ENCODE assay signal across 9 cellular contexts in the genomic region with DNA sequence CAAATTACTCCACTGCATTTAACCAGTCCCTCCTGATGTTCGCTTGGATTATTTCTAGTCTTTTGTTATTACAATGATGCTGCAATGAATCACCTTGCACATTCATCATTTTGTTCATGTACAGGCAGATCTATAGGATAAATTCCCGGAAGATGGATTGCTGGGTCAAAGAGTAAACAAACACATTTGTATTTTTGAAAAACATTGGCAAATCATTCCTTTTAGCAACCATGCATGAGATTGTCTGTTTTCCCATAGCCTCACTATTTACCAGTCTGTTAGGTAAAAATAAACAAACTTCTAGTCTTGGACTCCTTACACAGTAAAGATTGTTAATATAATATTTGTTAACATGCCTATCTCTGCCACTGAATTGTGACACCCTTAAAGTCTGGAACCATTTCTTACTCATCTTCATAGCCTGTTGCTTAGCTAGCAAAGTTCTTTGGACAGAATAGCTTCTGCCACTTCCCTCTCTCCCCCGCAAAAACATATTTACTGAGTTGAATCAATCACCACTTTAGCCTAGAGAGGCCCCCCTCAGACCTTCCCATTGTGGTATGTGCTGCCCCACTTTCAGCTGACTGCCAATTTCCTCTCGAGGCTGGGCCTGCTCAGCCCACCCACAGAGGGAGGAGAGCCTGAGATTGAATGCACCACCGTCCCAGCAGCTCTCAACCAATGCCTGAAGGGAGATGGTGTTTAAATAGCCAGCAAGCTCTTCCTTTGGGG.
DNase-seq lines count a peak whose midpoint lies in the region; ATAC-seq, FAIRE-seq and TF ChIP-seq lines count a peak whose summit lies in the region.
"Had no signal": no experiment of that assay in that cellular context is flagged by ENCODE, and none has a peak within 500 bp of the region (broad histone marks: within the 10 kb centered on the region; RNA-seq: fewer than 3 reads in every experiment).

No MANE protein-coding gene starts in this region.

- no peaks in the 10 kb centered on the region; a peak in 2 of 5 replicates for H3K27me3 ChIP-seq in K562 (ENCODE audit: control insufficient read depth in 2 of 2, insufficient read depth in 2 of 2, low read length in 2 of 2)

- no peak for TF ChIP-seq RAD21 in K562 (CRISPR knock-in tag; conservative IDR thresholded peaks at IDR 0.05 in 1 of 2, IDR thresholded peaks at IDR 0.05 in 1 of 2)

- no peaks in the 10 kb centered on the region for H3K79me2 ChIP-seq in K562 (ENCODE audit: control insufficient read depth, insufficient read depth, low read length)

- no peaks in the 10 kb centered on the region for H3K27me3 Mint-ChIP-seq in Calu3 (ENCODE audit: unreplicated experiment)
- H3K27me3 Mint-ChIP-seq in naive thymus-derived CD8-positive, alpha-beta T cell, result no peaks in the 10 kb centered on the region
- H3K27me3 Mint-ChIP-seq: type B pancreatic cell had no signal

- H3K4me2 ChIP-seq in K562 (ENCODE audit: insufficient read depth, low read length), result no peak overlapping the region

- TF ChIP-seq CTCF in Calu3 (IDR thresholded peaks at IDR 0.05; ENCODE audit: unreplicated experiment) (no peak), LNCaP clone FGC (IDR thresholded peaks at IDR 0.05; ENCODE audit: control insufficient read depth, extremely low read depth, insufficient read depth) (no peak), K562 (IDR thresholded peaks at IDR 0.05 in 2 of 3, conservative IDR thresholded peaks at IDR 0.05 in 1 of 3; ENCODE audit: insufficient read depth in 2 of 3, low read depth in 1 of 3, low read length in 3 of 3) (no peak)

- no TSS peak for BruUV-seq in Calu3 (replicated peaks; lab: Mats Ljungman, UMichigan)
- BruUV-seq in K562 (replicated peaks; lab: Mats Ljungman, UMichigan), result no TSS peak

- CTCF ChIA-PET in Calu3 (lab: Charles Lee), result no interaction called here
- CTCF ChIA-PET in K562 (lab: Yijun Ruan, JAX; ENCODE audit: low intra/inter-chr PET ratio), result no interaction called here

- no peak for FAIRE-seq in K562 (lab: Jason Lieb, UNC)

- intact Hi-C loops in Calu3 (cut with micrococcal nuclease; ENCODE audit: unreplicated experiment) (no loop called here), K562 (cut with micrococcal nuclease) (no loop called here)

- no peak for ATAC-seq in K562
- ATAC-seq in naive thymus-derived CD8-positive, alpha-beta T cell, result peak; percentile 46 to 57

- no peaks in the 10 kb centered on the region for H3K9me3 ChIP-seq in K562 (replicated peaks; ENCODE audit: control insufficient read depth, insufficient read depth, low read depth, low read length)

- H3K27ac Mint-ChIP-seq in Calu3 (ENCODE audit: unreplicated experiment), result peak overlapping the region; percentile 3
- H3K27ac Mint-ChIP-seq in naive thymus-derived CD8-positive, alpha-beta T cell, result peak overlapping the region in 7 of 10 donors; percentile 4 to 68 (median 48)
- H3K27ac Mint-ChIP-seq: type B pancreatic cell had no signal

- H3K27ac ChIP-seq in K562 (ENCODE audit: extremely low read depth, low read depth, low read length) (no peak overlapping the region), caudate nucleus (ENCODE audit: low read depth, low read length) (no peak overlapping the region)

- no peaks in the 10 kb centered on the region for H3K9me1 ChIP-seq in K562 (ENCODE audit: control insufficient read depth, insufficient read depth, low read length)

- peaks cover 25% of the 10 kb centered on the region for H3K4me1 Mint-ChIP-seq in Calu3 (ENCODE audit: low read depth, unreplicated experiment)
- peaks cover 10 to 20% (median 17%) of the 10 kb centered on the region in 4 donors for H3K4me1 Mint-ChIP-seq in naive thymus-derived CD8-positive, alpha-beta T cell

- H3K9me3 Mint-ChIP-seq in Calu3 (ENCODE audit: low read depth, unreplicated experiment), result no peaks in the 10 kb centered on the region
- peaks cover 0 to 14% (median 0%) of the 10 kb centered on the region in 9 donors for H3K9me3 Mint-ChIP-seq in naive thymus-derived CD8-positive, alpha-beta T cell

- TF ChIP-seq EP300 in K562 (IDR thresholded peaks at IDR 0.05; ENCODE audit: low read length), result no peak

- H3K4me3 ChIP-seq in LNCaP clone FGC (ENCODE audit: low read depth, low read length) (no peak overlapping the region), K562 (no peak overlapping the region)

- no peaks in the 10 kb centered on the region for H3K36me3 Mint-ChIP-seq in Calu3 (ENCODE audit: insufficient read depth, unreplicated experiment)
- H3K36me3 Mint-ChIP-seq in naive thymus-derived CD8-positive, alpha-beta T cell, result peaks cover 0 to 7% (median 0%) of the 10 kb centered on the region in 3 donors
- H3K36me3 Mint-ChIP-seq: type B pancreatic cell had no signal

- H3K4me1 ChIP-seq in K562 (replicated peaks in 1 of 2; ENCODE audit: control insufficient read depth in 2 of 2, insufficient read depth in 2 of 2, low read length in 2 of 2), result peaks cover 0 to 7% of the 10 kb centered on the region in 2 experiments; a peak in 3 of 5 replicates

- no peak overlapping the region for H2AFZ ChIP-seq in K562 (ENCODE audit: low read depth, low read length)

- DNase-seq in Calu3 (no peak), LNCaP clone FGC (ENCODE audit: low read depth) (peak; percentile 18), K562 (ENCODE audit: extremely low read depth in 1 of 4, low spot score in 3 of 4) (no peak), DMS153 treated with DMSO at 0.1 percent for 48 hours (lab: John Stamatoyannopoulos, UW; ENCODE audit: unreplicated experiment) (no peak), NCI-H526 (lab: John Stamatoyannopoulos, UW) (no peak), caudate nucleus (lab: John Stamatoyannopoulos, UW) (no peak)
- DNase-seq in naive thymus-derived CD8-positive, alpha-beta T cell, result peak in 3 of 10 donors; percentile 1 to 54 (median 9)
- DNase-seq in activated CD4-positive, CD25-positive, alpha-beta regulatory T cell (lab: John Stamatoyannopoulos, UW), result no peak

- POLR2A ChIA-PET in K562 (lab: Yijun Ruan, JAX), result interaction anchor here (0.7 to 1.3 kb wide), 4 partner anchors 26 to 506 kb away, joined by 3 to 4 read pairs (median 3); a partner anchor contains a TSS
- POLR2A ChIA-PET in naive thymus-derived CD8-positive, alpha-beta T cell (lab: Charles Lee), result no interaction called here

- H3K9ac ChIP-seq in K562 (ENCODE audit: insufficient read depth in 1 of 2, low read depth in 2 of 2, low read length in 2 of 2), result no peak overlapping the region

- TF ChIP-seq POLR2A in K562 (conservative IDR thresholded peaks at IDR 0.05), result no peak

- no peak overlapping the region for H3K4me3 Mint-ChIP-seq in Calu3 (ENCODE audit: low read depth, unreplicated experiment)
- peak overlapping the region in 2 of 10 donors; percentile 27 to 38 for H3K4me3 Mint-ChIP-seq in naive thymus-derived CD8-positive, alpha-beta T cell
- H3K4me3 Mint-ChIP-seq: type B pancreatic cell had no signal

- no peaks in the 10 kb centered on the region for H3K36me3 ChIP-seq in K562 (ENCODE audit: control insufficient read depth, insufficient read depth, low read length)

- WGBS in K562 (ENCODE audit: insufficient coverage, low coverage, missing lambda C conversion rate), result 0% methylated on average over 5 of the region's 5 CpGs

- in situ Hi-C loops in K562 (cut with MboI), result no loop called here

- no peaks in the 10 kb centered on the region for H4K20me1 ChIP-seq in K562 (replicated peaks; ENCODE audit: control insufficient read depth, insufficient read depth, low read length)

TF ChIP-seq in K562, 482 proteins besides CTCF, POLR2A, EP300 and RAD21 (continues in another document):
- TF ChIP-seq, protein P1, sequence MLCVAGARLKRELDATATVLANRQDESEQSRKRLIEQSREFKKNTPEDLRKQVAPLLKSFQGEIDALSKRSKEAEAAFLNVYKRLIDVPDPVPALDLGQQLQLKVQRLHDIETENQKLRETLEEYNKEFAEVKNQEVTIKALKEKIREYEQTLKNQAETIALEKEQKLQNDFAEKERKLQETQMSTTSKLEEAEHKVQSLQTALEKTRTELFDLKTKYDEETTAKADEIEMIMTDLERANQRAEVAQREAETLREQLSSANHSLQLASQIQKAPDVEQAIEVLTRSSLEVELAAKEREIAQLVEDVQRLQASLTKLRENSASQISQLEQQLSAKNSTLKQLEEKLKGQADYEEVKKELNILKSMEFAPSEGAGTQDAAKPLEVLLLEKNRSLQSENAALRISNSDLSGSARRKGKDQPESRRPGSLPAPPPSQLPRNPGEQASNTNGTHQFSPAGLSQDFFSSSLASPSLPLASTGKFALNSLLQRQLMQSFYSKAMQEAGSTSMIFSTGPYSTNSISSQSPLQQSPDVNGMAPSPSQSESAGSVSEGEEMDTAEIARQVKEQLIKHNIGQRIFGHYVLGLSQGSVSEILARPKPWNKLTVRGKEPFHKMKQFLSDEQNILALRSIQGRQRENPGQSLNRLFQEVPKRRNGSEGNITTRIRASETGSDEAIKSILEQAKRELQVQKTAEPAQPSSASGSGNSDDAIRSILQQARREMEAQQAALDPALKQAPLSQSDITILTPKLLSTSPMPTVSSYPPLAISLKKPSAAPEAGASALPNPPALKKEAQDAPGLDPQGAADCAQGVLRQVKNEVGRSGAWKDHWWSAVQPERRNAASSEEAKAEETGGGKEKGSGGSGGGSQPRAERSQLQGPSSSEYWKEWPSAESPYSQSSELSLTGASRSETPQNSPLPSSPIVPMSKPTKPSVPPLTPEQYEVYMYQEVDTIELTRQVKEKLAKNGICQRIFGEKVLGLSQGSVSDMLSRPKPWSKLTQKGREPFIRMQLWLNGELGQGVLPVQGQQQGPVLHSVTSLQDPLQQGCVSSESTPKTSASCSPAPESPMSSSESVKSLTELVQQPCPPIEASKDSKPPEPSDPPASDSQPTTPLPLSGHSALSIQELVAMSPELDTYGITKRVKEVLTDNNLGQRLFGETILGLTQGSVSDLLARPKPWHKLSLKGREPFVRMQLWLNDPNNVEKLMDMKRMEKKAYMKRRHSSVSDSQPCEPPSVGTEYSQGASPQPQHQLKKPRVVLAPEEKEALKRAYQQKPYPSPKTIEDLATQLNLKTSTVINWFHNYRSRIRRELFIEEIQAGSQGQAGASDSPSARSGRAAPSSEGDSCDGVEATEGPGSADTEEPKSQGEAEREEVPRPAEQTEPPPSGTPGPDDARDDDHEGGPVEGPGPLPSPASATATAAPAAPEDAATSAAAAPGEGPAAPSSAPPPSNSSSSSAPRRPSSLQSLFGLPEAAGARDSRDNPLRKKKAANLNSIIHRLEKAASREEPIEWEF (CRISPR knock-in tag; IDR thresholded peaks at IDR 0.05), result no peak
- TF ChIP-seq FOSL1 (tag; conservative IDR thresholded peaks at IDR 0.05), result peak; percentile 73
